In the genomic region with DNA sequence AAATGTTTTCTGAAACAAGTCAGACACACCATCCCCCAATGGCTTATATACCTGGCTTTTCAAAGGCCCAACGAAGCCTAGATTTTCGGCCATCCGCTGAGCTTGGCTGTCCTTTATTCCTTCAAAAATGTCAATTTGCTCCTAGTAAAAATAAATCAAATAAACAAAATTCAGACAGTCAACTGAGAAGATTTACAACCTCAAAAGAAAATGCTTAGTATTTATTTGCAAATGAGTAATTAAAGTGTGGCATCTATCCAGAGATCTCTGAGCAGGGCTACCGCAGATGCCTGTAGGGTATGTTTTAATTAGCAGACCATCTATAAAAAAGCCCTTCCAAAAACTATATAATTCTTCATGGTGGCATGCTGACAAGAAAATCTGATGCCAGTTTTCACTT, we compare ENCODE assay signal across 2 cellular contexts.
TF ChIP-seq lines count a peak whose summit lies in the region.

No MANE protein-coding gene starts in this region.

TF ChIP-seq in SK-N-SH, 30 proteins besides CTCF, POLR2A, EP300 and RAD21 (continued from another document):
- TF ChIP-seq, protein P1, sequence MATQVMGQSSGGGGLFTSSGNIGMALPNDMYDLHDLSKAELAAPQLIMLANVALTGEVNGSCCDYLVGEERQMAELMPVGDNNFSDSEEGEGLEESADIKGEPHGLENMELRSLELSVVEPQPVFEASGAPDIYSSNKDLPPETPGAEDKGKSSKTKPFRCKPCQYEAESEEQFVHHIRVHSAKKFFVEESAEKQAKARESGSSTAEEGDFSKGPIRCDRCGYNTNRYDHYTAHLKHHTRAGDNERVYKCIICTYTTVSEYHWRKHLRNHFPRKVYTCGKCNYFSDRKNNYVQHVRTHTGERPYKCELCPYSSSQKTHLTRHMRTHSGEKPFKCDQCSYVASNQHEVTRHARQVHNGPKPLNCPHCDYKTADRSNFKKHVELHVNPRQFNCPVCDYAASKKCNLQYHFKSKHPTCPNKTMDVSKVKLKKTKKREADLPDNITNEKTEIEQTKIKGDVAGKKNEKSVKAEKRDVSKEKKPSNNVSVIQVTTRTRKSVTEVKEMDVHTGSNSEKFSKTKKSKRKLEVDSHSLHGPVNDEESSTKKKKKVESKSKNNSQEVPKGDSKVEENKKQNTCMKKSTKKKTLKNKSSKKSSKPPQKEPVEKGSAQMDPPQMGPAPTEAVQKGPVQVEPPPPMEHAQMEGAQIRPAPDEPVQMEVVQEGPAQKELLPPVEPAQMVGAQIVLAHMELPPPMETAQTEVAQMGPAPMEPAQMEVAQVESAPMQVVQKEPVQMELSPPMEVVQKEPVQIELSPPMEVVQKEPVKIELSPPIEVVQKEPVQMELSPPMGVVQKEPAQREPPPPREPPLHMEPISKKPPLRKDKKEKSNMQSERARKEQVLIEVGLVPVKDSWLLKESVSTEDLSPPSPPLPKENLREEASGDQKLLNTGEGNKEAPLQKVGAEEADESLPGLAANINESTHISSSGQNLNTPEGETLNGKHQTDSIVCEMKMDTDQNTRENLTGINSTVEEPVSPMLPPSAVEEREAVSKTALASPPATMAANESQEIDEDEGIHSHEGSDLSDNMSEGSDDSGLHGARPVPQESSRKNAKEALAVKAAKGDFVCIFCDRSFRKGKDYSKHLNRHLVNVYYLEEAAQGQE (IDR thresholded peaks at IDR 0.05; ENCODE audit: low read depth, low read length), result no peak

TF ChIP-seq in SK-N-SH treated with all-trans-retinoic acid at 6 μM for 48 hours, 23 proteins besides CTCF, POLR2A, EP300 and RAD21 (continued from another document):
- TF ChIP-seq, protein P2, sequence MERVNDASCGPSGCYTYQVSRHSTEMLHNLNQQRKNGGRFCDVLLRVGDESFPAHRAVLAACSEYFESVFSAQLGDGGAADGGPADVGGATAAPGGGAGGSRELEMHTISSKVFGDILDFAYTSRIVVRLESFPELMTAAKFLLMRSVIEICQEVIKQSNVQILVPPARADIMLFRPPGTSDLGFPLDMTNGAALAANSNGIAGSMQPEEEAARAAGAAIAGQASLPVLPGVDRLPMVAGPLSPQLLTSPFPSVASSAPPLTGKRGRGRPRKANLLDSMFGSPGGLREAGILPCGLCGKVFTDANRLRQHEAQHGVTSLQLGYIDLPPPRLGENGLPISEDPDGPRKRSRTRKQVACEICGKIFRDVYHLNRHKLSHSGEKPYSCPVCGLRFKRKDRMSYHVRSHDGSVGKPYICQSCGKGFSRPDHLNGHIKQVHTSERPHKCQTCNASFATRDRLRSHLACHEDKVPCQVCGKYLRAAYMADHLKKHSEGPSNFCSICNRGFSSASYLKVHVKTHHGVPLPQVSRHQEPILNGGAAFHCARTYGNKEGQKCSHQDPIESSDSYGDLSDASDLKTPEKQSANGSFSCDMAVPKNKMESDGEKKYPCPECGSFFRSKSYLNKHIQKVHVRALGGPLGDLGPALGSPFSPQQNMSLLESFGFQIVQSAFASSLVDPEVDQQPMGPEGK (CRISPR knock-in tag; IDR thresholded peaks at IDR 0.05; ENCODE audit: borderline replicate concordance), result no peak
- TF ChIP-seq, protein P3, sequence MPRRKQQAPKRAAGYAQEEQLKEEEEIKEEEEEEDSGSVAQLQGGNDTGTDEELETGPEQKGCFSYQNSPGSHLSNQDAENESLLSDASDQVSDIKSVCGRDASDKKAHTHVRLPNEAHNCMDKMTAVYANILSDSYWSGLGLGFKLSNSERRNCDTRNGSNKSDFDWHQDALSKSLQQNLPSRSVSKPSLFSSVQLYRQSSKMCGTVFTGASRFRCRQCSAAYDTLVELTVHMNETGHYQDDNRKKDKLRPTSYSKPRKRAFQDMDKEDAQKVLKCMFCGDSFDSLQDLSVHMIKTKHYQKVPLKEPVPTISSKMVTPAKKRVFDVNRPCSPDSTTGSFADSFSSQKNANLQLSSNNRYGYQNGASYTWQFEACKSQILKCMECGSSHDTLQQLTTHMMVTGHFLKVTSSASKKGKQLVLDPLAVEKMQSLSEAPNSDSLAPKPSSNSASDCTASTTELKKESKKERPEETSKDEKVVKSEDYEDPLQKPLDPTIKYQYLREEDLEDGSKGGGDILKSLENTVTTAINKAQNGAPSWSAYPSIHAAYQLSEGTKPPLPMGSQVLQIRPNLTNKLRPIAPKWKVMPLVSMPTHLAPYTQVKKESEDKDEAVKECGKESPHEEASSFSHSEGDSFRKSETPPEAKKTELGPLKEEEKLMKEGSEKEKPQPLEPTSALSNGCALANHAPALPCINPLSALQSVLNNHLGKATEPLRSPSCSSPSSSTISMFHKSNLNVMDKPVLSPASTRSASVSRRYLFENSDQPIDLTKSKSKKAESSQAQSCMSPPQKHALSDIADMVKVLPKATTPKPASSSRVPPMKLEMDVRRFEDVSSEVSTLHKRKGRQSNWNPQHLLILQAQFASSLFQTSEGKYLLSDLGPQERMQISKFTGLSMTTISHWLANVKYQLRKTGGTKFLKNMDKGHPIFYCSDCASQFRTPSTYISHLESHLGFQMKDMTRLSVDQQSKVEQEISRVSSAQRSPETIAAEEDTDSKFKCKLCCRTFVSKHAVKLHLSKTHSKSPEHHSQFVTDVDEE (CRISPR knock-in tag; IDR thresholded peaks at IDR 0.05), result no peak
- no peak for TF ChIP-seq ESRRG (CRISPR knock-in tag; IDR thresholded peaks at IDR 0.05)
- TF ChIP-seq ZC3H10 (CRISPR knock-in tag; IDR thresholded peaks at IDR 0.05), result no peak
- TF ChIP-seq ZNF8 (CRISPR knock-in tag; IDR thresholded peaks at IDR 0.05), result no peak
- TF ChIP-seq OSR1 (CRISPR knock-in tag; IDR thresholded peaks at IDR 0.05), result no peak
- TF ChIP-seq GLIS3 (CRISPR knock-in tag; IDR thresholded peaks at IDR 0.05), result no peak
- TF ChIP-seq CSRNP3 (CRISPR knock-in tag; IDR thresholded peaks at IDR 0.05), result no peak
